Comparison of ENCODE assay signal across 1 cellular context in genomic region chr13:28718538-28719226, GRCh38.
A peak's percentile ranks its signal among the peaks of the same experiment; 100 is the strongest.
TF ChIP-seq lines count a peak whose summit lies in the region.

Gene SLC46A3 (minus strand): TSS chr13:28718970. CDS start chr13:28717998, 972 bp downstream.

TF ChIP-seq in HEK293, 187 proteins besides CTCF, POLR2A, EP300 and RAD21 (continued from another document):
- no peak for TF ChIP-seq ZBTB49 (tag by site-specific recombination; IDR thresholded peaks at IDR 0.05; ENCODE audit: low read depth)
- peak; percentile 65; the same call in 1 of the 2 replicates for TF ChIP-seq ZNF394 (tag by site-specific recombination; IDR thresholded peaks at IDR 0.05; ENCODE audit: borderline replicate concordance)
- TF ChIP-seq ZIC2 (tag by site-specific recombination; IDR thresholded peaks at IDR 0.05): peak; percentile 57; the same call in 1 of the 2 replicates
- peak; percentile 98 for TF ChIP-seq ZNF10 (tag by site-specific recombination; IDR thresholded peaks at IDR 0.05)
- TF ChIP-seq ZNF548 (tag by site-specific recombination; IDR thresholded peaks at IDR 0.05): no peak
- 0 out of 2 replicates have a peak, but pooled peaks have one; percentile 5 for TF ChIP-seq KLF17 (tag by site-specific recombination; IDR thresholded peaks at IDR 0.05)
- peak; percentile 61; the same call in 1 of the 2 replicates for TF ChIP-seq REST (tag by site-specific recombination; IDR thresholded peaks at IDR 0.05)
- TF ChIP-seq ZNF449 (tag by site-specific recombination; IDR thresholded peaks at IDR 0.05): 0 out of 2 replicates have a peak, but pooled peaks have one; percentile 21
- TF ChIP-seq ZNF133 (tag by site-specific recombination; IDR thresholded peaks at IDR 0.05): no peak
- TF ChIP-seq SETDB1 (IDR thresholded peaks at IDR 0.05; ENCODE audit: insufficient read length, low read length): no peak
- TF ChIP-seq ZNF335 (tag by site-specific recombination; conservative IDR thresholded peaks at IDR 0.05): peak; percentile 85
- no peak for TF ChIP-seq ZNF768 (tag by site-specific recombination; IDR thresholded peaks at IDR 0.05)
- 0 out of 2 replicates have a peak, but pooled peaks have one; percentile 21 for TF ChIP-seq GLIS2 (tag by site-specific recombination; IDR thresholded peaks at IDR 0.05)
- no peak for TF ChIP-seq ZBTB8A (tag by site-specific recombination; IDR thresholded peaks at IDR 0.05)
- TF ChIP-seq SP3 (tag by site-specific recombination; IDR thresholded peaks at IDR 0.05): 0 out of 2 replicates have a peak, but pooled peaks have one; percentile 21
- no peak for TF ChIP-seq ZNF555 (tag by site-specific recombination; conservative IDR thresholded peaks at IDR 0.05)
- TF ChIP-seq SP7 (tag by site-specific recombination; IDR thresholded peaks at IDR 0.05): 0 out of 2 replicates have a peak, but pooled peaks have one; percentile 18
- TF ChIP-seq ZBTB11 (tag by site-specific recombination; conservative IDR thresholded peaks at IDR 0.05; ENCODE audit: low read depth): no peak
- TF ChIP-seq ZNF292 (tag by site-specific recombination; IDR thresholded peaks at IDR 0.05; ENCODE audit: borderline replicate concordance, low read depth): no peak
- peak; percentile 16; the same call in 1 of the 2 replicates for TF ChIP-seq ZSCAN30 (tag by site-specific recombination; IDR thresholded peaks at IDR 0.05)
- peak; percentile 80 for TF ChIP-seq ZBTB26 (tag by site-specific recombination; optimal IDR thresholded peaks at IDR 0.05)
- no peak for TF ChIP-seq ZNF571 (tag by site-specific recombination; IDR thresholded peaks at IDR 0.05)
- TF ChIP-seq GLIS1 (tag by site-specific recombination; IDR thresholded peaks at IDR 0.05): no peak
- 0 out of 2 replicates have a peak, but pooled peaks have one; percentile 37 for TF ChIP-seq ZBTB48 (tag by site-specific recombination; IDR thresholded peaks at IDR 0.05)
- peak; percentile 96 for TF ChIP-seq SP2 (tag by site-specific recombination; IDR thresholded peaks at IDR 0.05)
- TF ChIP-seq ZNF707 (tag by site-specific recombination; IDR thresholded peaks at IDR 0.05): no peak
- TF ChIP-seq PBX3 (CRISPR knock-in tag; IDR thresholded peaks at IDR 0.05): peak; percentile 94
